8 cellular contexts compared by ENCODE assay signal in the genomic region with DNA sequence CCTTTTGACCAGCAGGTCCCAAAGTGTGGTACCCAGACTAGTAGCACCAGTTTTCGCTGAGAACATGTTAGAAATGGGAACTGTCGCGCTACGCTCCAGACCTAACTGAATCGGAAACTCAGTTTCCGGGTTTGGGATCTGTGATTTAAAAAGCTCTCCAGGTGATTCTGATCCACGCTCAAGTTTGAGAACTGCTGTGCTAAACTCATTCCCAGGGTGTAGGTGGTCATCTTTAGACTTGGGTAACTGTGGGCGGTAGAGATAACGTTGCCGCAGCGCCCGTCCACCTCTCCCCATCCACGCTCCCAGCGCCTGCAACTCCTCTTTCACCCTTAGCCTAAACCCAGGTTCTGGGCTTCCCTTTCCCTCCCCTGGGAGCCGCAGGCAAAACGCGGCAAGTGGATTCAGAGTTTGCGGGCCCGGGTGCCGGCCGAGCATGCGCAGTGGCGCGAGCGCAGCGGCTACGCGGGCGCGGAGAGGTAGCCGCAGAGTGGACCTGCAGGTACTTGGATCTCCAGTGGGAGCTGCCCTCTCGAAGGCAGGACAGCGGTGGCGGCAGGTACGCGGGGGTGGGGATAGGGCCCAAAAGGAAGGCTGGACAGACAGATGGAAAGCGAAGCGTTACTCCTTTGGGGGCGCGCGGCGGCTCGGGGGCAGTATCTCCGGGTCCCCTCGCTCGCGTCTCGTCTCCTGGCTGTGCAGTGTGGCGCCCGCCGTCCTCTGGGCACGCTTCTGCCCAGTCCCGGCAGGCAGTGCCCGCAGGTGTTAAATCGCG. TPM values are rescaled to one million over a fixed set of nuclear protein-coding genes. Genes with fewer than 3 reads are reported as not detected.
A peak's percentile ranks its signal among the peaks of the same experiment; 100 is the strongest.
DNase-seq lines count a peak whose midpoint lies in the region; ATAC-seq and TF ChIP-seq lines count a peak whose summit lies in the region.

A gene with protein sequence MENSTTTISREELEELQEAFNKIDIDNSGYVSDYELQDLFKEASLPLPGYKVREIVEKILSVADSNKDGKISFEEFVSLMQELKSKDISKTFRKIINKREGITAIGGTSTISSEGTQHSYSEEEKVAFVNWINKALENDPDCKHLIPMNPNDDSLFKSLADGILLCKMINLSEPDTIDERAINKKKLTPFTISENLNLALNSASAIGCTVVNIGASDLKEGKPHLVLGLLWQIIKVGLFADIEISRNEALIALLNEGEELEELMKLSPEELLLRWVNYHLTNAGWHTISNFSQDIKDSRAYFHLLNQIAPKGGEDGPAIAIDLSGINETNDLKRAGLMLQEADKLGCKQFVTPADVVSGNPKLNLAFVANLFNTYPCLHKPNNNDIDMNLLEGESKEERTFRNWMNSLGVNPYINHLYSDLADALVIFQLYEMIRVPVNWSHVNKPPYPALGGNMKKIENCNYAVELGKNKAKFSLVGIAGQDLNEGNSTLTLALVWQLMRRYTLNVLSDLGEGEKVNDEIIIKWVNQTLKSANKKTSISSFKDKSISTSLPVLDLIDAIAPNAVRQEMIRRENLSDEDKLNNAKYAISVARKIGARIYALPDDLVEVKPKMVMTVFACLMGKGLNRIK (plus strand): TSS at position 443 of the 775 bp plus-strand sequence. CDS start 67,845 bp downstream, outside the sequence.

- H3K4me1 ChIP-seq in duodenal mucosa (ENCODE audit: control insufficient read depth in 1 of 2, insufficient read depth in 2 of 2, low read length in 2 of 2) = peaks cover 9 to 15% of the 10 kb centered on the region in 2 donors
- H3K4me1 ChIP-seq in lower lobe of right lung = peaks cover 7% of the 10 kb centered on the region

- intact Hi-C loops in lower lobe of right lung (cut with DNase I) = no loop called here

- H3K27ac ChIP-seq in duodenal mucosa (ENCODE audit: low read depth, low read length) (peak within 1 kb of the TSS; percentile 67), lower lobe of right lung (peak within 1 kb of the TSS; percentile 85)

- peak within 1 kb of the TSS; percentile 68 to 86 for H3K9ac ChIP-seq in duodenal mucosa (ENCODE audit: low read depth in 1 of 2, low read length in 2 of 2)

- H3K27me3 ChIP-seq in duodenal mucosa (ENCODE audit: control insufficient read depth in 1 of 2, insufficient read depth in 2 of 2, low read length in 2 of 2) = no peaks in the 10 kb centered on the region
- no peaks in the 10 kb centered on the region for H3K27me3 ChIP-seq in lower lobe of right lung (ENCODE audit: low read depth)

- peak; percentile 89 for DNase-seq in CD1c-positive myeloid dendritic cell (ENCODE audit: extremely low spot score)
- peak; percentile 89 for DNase-seq in NCI-H526 treated with DMSO at 0.1 percent for 48 hours (lab: John Stamatoyannopoulos, UW)
- peak; percentile 85 to 88 for DNase-seq in activated CD4-positive, alpha-beta T cell treated with anti-CD3 and anti-CD28 coated beads, Interleukin-2, amount 50 U/mL, for 48 hours
- DNase-seq in lower lobe of right lung = peak; percentile 89
- peak; percentile 70 to 82 (median 71) for DNase-seq in stimulated activated CD4-positive, alpha-beta T cell treated with anti-CD3 and anti-CD28 coated beads, TNF-alpha, amount 100 ng/mL, for 24 hours (ENCODE audit: low read depth in 3 of 3)

- H3K9me3 ChIP-seq in duodenal mucosa (ENCODE audit: control insufficient read depth in 1 of 2, low read length in 2 of 2) = no peaks in the 10 kb centered on the region
- H3K9me3 ChIP-seq in lower lobe of right lung = no peaks in the 10 kb centered on the region

- H3K36me3 ChIP-seq in duodenal mucosa (ENCODE audit: control insufficient read depth in 1 of 2, insufficient read depth in 2 of 2, low read length in 2 of 2) (no peaks in the 10 kb centered on the region), lower lobe of right lung (no peaks in the 10 kb centered on the region)

- H3K4me3 ChIP-seq in duodenal mucosa (ENCODE audit: low read depth in 1 of 2, low read length in 2 of 2) = peak within 1 kb of the TSS; percentile 82 to 93
- H3K4me3 ChIP-seq in lower lobe of right lung = peak within 1 kb of the TSS; percentile 82

- TF ChIP-seq CTCF in lower lobe of right lung (IDR thresholded peaks at IDR 0.05) = peak; percentile 6

- ATAC-seq in GM19351 (IDR thresholded peaks at IDR 0.05; ENCODE audit: unreplicated experiment) (peak; percentile 81), HG03469 (IDR thresholded peaks at IDR 0.05; ENCODE audit: unreplicated experiment) (peak; percentile 67), lower lobe of right lung (peak; percentile 97 to 98)

RNA-seq across cellular contexts. Expression of the gene that starts here (rescaled TPM):
- 23.9 TPM for total RNA-seq in lower lobe of right lung

Comparison
In these comparisons a context has a peak if more than half of its experiments do, and no peak if none do; other contexts are left out.
1. Peak in every context shown above with its lines: DNase-seq, ATAC-seq, H3K4me3 ChIP-seq and H3K27ac ChIP-seq.